20 cellular contexts compared by ENCODE assay signal in the genomic region with DNA sequence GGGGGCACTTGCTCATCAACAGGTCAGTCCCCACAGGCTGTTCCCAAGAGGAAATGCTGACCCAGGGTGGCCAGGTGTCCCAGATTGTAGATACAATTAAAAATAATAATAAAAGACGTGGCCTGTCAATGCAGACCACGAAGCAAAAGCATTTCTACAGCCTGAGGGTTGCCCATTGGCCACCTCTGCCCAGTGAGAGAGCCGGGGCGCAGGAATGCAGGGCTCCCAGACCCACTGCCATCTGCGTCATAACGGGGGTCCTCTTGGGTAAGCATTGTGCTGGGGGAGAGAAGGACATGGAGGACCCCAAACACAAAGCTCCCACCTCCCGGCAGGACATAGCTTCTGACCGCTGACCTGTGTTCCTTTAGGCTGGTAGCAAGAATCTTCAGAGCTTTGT.
"Had no signal": no experiment of that assay in that cellular context is flagged by ENCODE, and none has a peak within 500 bp of the region (broad histone marks: within the 10 kb centered on the region; RNA-seq: fewer than 3 reads in every experiment).

No MANE protein-coding gene starts in this region.

- H3K79me2 ChIP-seq: hepatocyte had no signal

- ATAC-seq: naive thymus-derived CD4-positive, alpha-beta T cell; natural killer cell treated with Interleukin-12 subunit alpha and Interleukin-12 subunit beta and Interleukin-15 and Interleukin-18, amount 100 ng/mL, for 72 hours; stimulated activated effector memory CD8-positive, alpha-beta T cell treated with anti-CD3 and anti-CD28 coated beads, Interleukin-12 subunit alpha, Interleukin-12 subunit beta, amount 100 ng/mL, for 72 hours had no signal

- H3K9me3 ChIP-seq: heart right ventricle, left ventricle myocardium inferior, ovary, suprapubic skin, thoracic aorta, tibial artery, uterus had no signal

- H3K4me3 ChIP-seq: heart right ventricle, hepatocyte, left ventricle myocardium inferior, lung, ovary, skin epidermis, suprapubic skin, thoracic aorta, tibial artery, uterus had no signal

- DNase-seq: heart right ventricle; islet precursor cell; left ventricle myocardium inferior; mesendoderm; naive thymus-derived CD4-positive, alpha-beta T cell; occipital lobe; ovary; retina; right cardiac atrium; stimulated activated CD4-positive, alpha-beta T cell treated with anti-CD3 and anti-CD28 coated beads, Interleukin-4, amount 100 ng/mL, for 24 hours; stimulated activated naive CD4-positive, alpha-beta T cell; tibial artery; uterus had no signal

- H3K4me2 ChIP-seq: hepatocyte had no signal

- H2AFZ ChIP-seq: hepatocyte had no signal

- H3K27ac ChIP-seq: heart right ventricle, hepatocyte, left ventricle myocardium inferior, ovary, skin epidermis, suprapubic skin, thoracic aorta, tibial artery, uterus had no signal

- H3K36me3 ChIP-seq: heart right ventricle, left ventricle myocardium inferior, ovary, suprapubic skin, thoracic aorta, tibial artery, uterus had no signal

- H3K27me3 ChIP-seq: hepatocyte, ovary, suprapubic skin, uterus had no signal

- H3K4me1 ChIP-seq: tibial artery, uterus had no signal
